ENCODE assay signal across 13 cellular contexts in genomic region chr5:113546711-113547159, GRCh38. TPM values are rescaled to one million over a fixed set of nuclear protein-coding genes. Genes with fewer than 3 reads are reported as not detected.
DNase-seq lines count a peak whose midpoint lies in the region; ATAC-seq and TF ChIP-seq lines count a peak whose summit lies in the region.
"Had no signal": no experiment of that assay in that cellular context is flagged by ENCODE, and none has a peak within 500 bp of the region (broad histone marks: within the 10 kb centered on the region; RNA-seq: fewer than 3 reads in every experiment).

No MANE protein-coding gene starts in this region.

- no peak overlapping the region for H4K8ac ChIP-seq in H9 (replicated peaks; ENCODE audit: insufficient read length, low read depth, low read length)

- no peaks in the 10 kb centered on the region for H3K79me2 ChIP-seq in H9 (ENCODE audit: insufficient read depth, low read length)

- no peak for TF ChIP-seq EP300 in gastroesophageal sphincter (IDR thresholded peaks at IDR 0.05)

- H3K9me3 Mint-ChIP-seq in H9 (no peaks in the 10 kb centered on the region), chondrocyte (ENCODE audit: low read depth) (no peaks in the 10 kb centered on the region)
- H3K9me3 Mint-ChIP-seq: CD4-positive, alpha-beta T cell had no signal

- no peaks in the 10 kb centered on the region for H3K27me3 Mint-ChIP-seq in H9 (ENCODE audit: low read depth)
- H3K27me3 Mint-ChIP-seq in chondrocyte (ENCODE audit: low read depth) = no peaks in the 10 kb centered on the region
- H3K27me3 Mint-ChIP-seq: CD4-positive, alpha-beta T cell had no signal

- H2BK5ac ChIP-seq in H9 (ENCODE audit: insufficient read length, low read length) = no peak overlapping the region

- H3K79me1 ChIP-seq in H9 (ENCODE audit: insufficient read depth, low read depth, low read length, poor library complexity, severe bottlenecking) = no peaks in the 10 kb centered on the region

- peak; percentile 41 for ATAC-seq in gastroesophageal sphincter
- ATAC-seq: HCT116 had no signal

- no peaks in the 10 kb centered on the region for H4K20me1 ChIP-seq in H9 (ENCODE audit: control insufficient read depth, insufficient read depth, insufficient read length)

- H2BK120ac ChIP-seq in H9 (ENCODE audit: low read depth, low read length, poor library complexity, severe bottlenecking) = no peak overlapping the region

- H2BK12ac ChIP-seq in H9 (ENCODE audit: insufficient read length, low read depth, low read length) = no peak overlapping the region

- no peak overlapping the region for H3K56ac ChIP-seq in H9 (ENCODE audit: insufficient read length, low read depth, low read length)

- H3K4me1 ChIP-seq in H9 (ENCODE audit: insufficient read depth, low read length) (no peaks in the 10 kb centered on the region), adipocyte (ENCODE audit: control insufficient read depth, insufficient read depth, low read length) (peaks cover 8% of the 10 kb centered on the region), gastroesophageal sphincter (peaks cover 0 to 6% (median 2%) of the 10 kb centered on the region in 3 donors)
- H3K4me1 ChIP-seq: colonic mucosa had no signal

- no peaks in the 10 kb centered on the region for H3K9me3 ChIP-seq in H9 (ENCODE audit: control insufficient read depth, low read depth, low read length)
- no peaks in the 10 kb centered on the region for H3K9me3 ChIP-seq in adipocyte (ENCODE audit: control insufficient read depth, low read length)
- H3K9me3 ChIP-seq in gastroesophageal sphincter = no peaks in the 10 kb centered on the region
- H3K9me3 ChIP-seq: colonic mucosa had no signal

- DNase-seq in AG08395 (ENCODE audit: low spot score) = peak; percentile 58
- no peak for DNase-seq in H9
- peak; percentile 46 for DNase-seq in adipocyte (ENCODE audit: low read depth)
- no peak for DNase-seq in nucleus accumbens (lab: John Stamatoyannopoulos, UW)
- DNase-seq in chondrocyte (ENCODE audit: low spot score) = no peak
- DNase-seq in GOT3 (lab: John Stamatoyannopoulos, UW) = no peak
- DNase-seq in DMS 273 (lab: John Stamatoyannopoulos, UW; ENCODE audit: unreplicated experiment) = no peak
- DNase-seq: CD4-positive, alpha-beta T cell; colonic mucosa; kidney; NCI-H2107 had no signal

- H3K27ac ChIP-seq in H9 (ENCODE audit: insufficient read length, low read depth, low read length) = no peak overlapping the region
- peak overlapping the region in 3 of 4 donors; percentile 25 to 43 (median 34) for H3K27ac ChIP-seq in gastroesophageal sphincter
- H3K27ac ChIP-seq: colonic mucosa had no signal

- H3K36me3 Mint-ChIP-seq in H9 (ENCODE audit: insufficient read depth in 1 of 3, low read depth in 3 of 3) = peaks cover 0 to 46% (median 42%) of the 10 kb centered on the region in 3 experiments; a peak in 6 of 7 replicates
- H3K36me3 Mint-ChIP-seq in chondrocyte (ENCODE audit: low read depth) = peaks cover 39% of the 10 kb centered on the region

- no peak overlapping the region for H3K4ac ChIP-seq in H9 (ENCODE audit: low read depth, low read length)

- H3T11ph ChIP-seq in H9 (ENCODE audit: low read length) = no peak overlapping the region

- no peak overlapping the region for H3K4me2 ChIP-seq in H9 (ENCODE audit: insufficient read depth, insufficient read length, low read length)

- H3K14ac ChIP-seq in H9 (ENCODE audit: insufficient read depth, low read length) = no peak overlapping the region

- H3K4me1 Mint-ChIP-seq in H9 (no peaks in the 10 kb centered on the region), chondrocyte (ENCODE audit: low read depth) (peaks cover 14% of the 10 kb centered on the region)

- TF ChIP-seq CTCF in H9 (conservative IDR thresholded peaks at IDR 0.05) (no peak), gastroesophageal sphincter (IDR thresholded peaks at IDR 0.05) (no peak), chondrocyte (IDR thresholded peaks at IDR 0.05) (no peak)

- H3K4me3 Mint-ChIP-seq in H9 (no peak overlapping the region), chondrocyte (ENCODE audit: unreplicated experiment) (no peak overlapping the region)
- H3K4me3 Mint-ChIP-seq: CD4-positive, alpha-beta T cell had no signal

- no peak overlapping the region for H2AK5ac ChIP-seq in H9 (ENCODE audit: insufficient read length, low read length)

- peaks cover 55% of the 10 kb centered on the region for H3K36me3 ChIP-seq in adipocyte (ENCODE audit: control insufficient read depth, insufficient read depth, low read length, severe bottlenecking)
- H3K36me3 ChIP-seq in gastroesophageal sphincter = peaks cover 0 to 64% of the 10 kb centered on the region in 2 donors
- H3K36me3 ChIP-seq: colonic mucosa had no signal

- no peak overlapping the region for H4K5ac ChIP-seq in H9 (ENCODE audit: insufficient read length, low read depth, low read length)

- H3K27me3 ChIP-seq in H9 (ENCODE audit: insufficient read depth, low read length) (no peaks in the 10 kb centered on the region), adipocyte (replicated peaks; ENCODE audit: control insufficient read depth, insufficient read depth, low read length) (no peaks in the 10 kb centered on the region), gastroesophageal sphincter (no peaks in the 10 kb centered on the region)
- H3K27me3 ChIP-seq: colonic mucosa had no signal

- H2BK20ac ChIP-seq in H9 (ENCODE audit: low read depth, low read length, poor library complexity, severe bottlenecking) = no peak overlapping the region

- H3K9ac ChIP-seq in H9 (ENCODE audit: extremely low read depth, insufficient read length, low read length) = no peak overlapping the region
- no peak overlapping the region for H3K9ac ChIP-seq in adipocyte (ENCODE audit: low read length)

- H3K18ac ChIP-seq in H9 (ENCODE audit: insufficient read length, low read depth, low read length) = no peak overlapping the region

- no peak overlapping the region for H4K91ac ChIP-seq in H9 (ENCODE audit: insufficient read length, low read depth, low read length)

- no peak overlapping the region for H2AFZ ChIP-seq in H9 (ENCODE audit: low read length)

- WGBS in H9 (ENCODE audit: extremely low coverage, insufficient read length, low lambda C conversion rate) = no CpG with 5 or more reads among the region's 3 CpGs
- WGBS in gastroesophageal sphincter (ENCODE audit: low coverage in 1 of 2), 2 donors = 13 to 47% methylated on average over 1 to 3 of the region's 3 CpGs

- no peak for TF ChIP-seq POLR2A in gastroesophageal sphincter (IDR thresholded peaks at IDR 0.05)

- H3K23me2 ChIP-seq in H9 (ENCODE audit: insufficient read length, low read depth, low read length, poor library complexity, severe bottlenecking) = no peaks in the 10 kb centered on the region

- no peak overlapping the region for H3K23ac ChIP-seq in H9 (ENCODE audit: insufficient read length, low read depth, low read length)

- H3K4me3 ChIP-seq in adipocyte (ENCODE audit: low read length) (no peak overlapping the region), gastroesophageal sphincter (no peak overlapping the region)
- H3K4me3 ChIP-seq: colonic mucosa had no signal

- H3K27ac Mint-ChIP-seq in H9 (peak overlapping the region in 2 of 3 experiments; percentile 19 to 41; a peak in 2 of 7 replicates), chondrocyte (ENCODE audit: unreplicated experiment) (no peak overlapping the region)
- H3K27ac Mint-ChIP-seq: CD4-positive, alpha-beta T cell had no signal

- H2BK15ac ChIP-seq in H9 (ENCODE audit: low read depth, low read length) = no peak overlapping the region

RNA-seq across cellular contexts. Expression of gene YTHDC2, which starts 33.2 kb away (rescaled TPM):
- total RNA-seq in H9 (2021) (18.9 and 22.5 TPM in 2 replicates), gastroesophageal sphincter (10 to 100 TPM; 11.1 to 38.9 (median 21.2) TPM), chondrocyte (19.0 to 25.6 TPM (median 20.1 TPM) in 3 replicates)

RNA-seq across cellular contexts. Expression of gene MCC, which starts 58.5 kb away (rescaled TPM):
- 7.6 and 7.9 TPM in 2 replicates for total RNA-seq in H9 (2021)
- 10 to 100 TPM; 20.5 to 28.7 (median 23.5) TPM for total RNA-seq in gastroesophageal sphincter
- total RNA-seq in chondrocyte = 13.2 to 18.6 TPM (median 15.0 TPM) in 3 replicates

Comparison
In these comparisons a context has a peak if more than half of its experiments do, and no peak if none do; other contexts are left out.
1. DNase-seq: peak in AG08395 (single experiment) and adipocyte (single experiment); none in H9 (single experiment), nucleus accumbens (0 of 56), chondrocyte (single experiment), GOT3 (single experiment) and DMS 273 (single experiment).